ENCODE assay signal across 1 cellular context in the genomic region with DNA sequence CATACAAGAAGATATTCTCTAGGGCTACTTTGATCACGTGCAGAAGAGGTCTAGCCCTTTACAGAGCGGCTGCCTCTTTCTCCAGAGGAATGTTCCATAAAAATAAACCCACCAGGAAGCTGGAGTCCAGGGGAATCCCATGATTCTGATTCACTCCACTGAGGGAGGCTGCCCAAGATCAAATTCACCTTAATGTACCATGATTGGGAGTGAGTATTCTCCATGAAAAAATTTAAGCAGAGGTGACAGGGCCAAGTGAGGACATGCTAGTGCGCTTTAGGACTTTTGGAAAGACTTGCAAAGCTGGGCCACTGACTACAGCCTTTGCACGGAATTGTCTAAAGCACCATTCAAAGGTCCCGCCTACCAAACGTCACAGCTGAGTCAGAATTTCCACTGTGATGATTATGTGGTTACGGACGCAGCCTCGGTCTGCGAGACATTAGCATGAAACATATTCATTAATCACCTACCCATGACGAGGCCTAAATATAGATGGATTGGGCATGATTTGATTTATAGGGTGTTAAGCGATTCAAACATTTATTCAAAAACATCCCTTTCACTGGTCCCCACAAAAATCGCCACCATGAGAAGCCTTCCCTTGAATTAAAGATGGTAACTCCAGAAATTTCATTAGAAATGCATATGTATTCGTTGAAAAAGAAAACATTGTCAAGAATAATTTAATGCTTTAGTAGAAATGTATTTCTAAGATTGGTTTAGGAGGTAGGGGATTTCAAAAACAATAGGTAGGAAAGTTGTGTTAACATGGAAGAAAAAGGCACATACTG.
TF ChIP-seq lines count a peak whose summit lies in the region.

No MANE protein-coding gene starts in this region.

TF ChIP-seq in WTC11, 78 proteins besides CTCF, POLR2A, EP300 and RAD21 (continued from another document):
- TF ChIP-seq, protein P1, sequence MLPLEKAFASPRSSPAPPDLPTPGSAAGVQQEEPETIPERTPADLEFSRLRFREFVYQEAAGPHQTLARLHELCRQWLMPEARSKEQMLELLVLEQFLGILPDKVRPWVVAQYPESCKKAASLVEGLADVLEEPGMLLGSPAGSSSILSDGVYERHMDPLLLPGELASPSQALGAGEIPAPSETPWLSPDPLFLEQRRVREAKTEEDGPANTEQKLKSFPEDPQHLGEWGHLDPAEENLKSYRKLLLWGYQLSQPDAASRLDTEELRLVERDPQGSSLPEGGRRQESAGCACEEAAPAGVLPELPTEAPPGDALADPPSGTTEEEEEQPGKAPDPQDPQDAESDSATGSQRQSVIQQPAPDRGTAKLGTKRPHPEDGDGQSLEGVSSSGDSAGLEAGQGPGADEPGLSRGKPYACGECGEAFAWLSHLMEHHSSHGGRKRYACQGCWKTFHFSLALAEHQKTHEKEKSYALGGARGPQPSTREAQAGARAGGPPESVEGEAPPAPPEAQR (CRISPR knock-in tag; IDR thresholded peaks at IDR 0.05): no peak
- TF ChIP-seq, protein P2, sequence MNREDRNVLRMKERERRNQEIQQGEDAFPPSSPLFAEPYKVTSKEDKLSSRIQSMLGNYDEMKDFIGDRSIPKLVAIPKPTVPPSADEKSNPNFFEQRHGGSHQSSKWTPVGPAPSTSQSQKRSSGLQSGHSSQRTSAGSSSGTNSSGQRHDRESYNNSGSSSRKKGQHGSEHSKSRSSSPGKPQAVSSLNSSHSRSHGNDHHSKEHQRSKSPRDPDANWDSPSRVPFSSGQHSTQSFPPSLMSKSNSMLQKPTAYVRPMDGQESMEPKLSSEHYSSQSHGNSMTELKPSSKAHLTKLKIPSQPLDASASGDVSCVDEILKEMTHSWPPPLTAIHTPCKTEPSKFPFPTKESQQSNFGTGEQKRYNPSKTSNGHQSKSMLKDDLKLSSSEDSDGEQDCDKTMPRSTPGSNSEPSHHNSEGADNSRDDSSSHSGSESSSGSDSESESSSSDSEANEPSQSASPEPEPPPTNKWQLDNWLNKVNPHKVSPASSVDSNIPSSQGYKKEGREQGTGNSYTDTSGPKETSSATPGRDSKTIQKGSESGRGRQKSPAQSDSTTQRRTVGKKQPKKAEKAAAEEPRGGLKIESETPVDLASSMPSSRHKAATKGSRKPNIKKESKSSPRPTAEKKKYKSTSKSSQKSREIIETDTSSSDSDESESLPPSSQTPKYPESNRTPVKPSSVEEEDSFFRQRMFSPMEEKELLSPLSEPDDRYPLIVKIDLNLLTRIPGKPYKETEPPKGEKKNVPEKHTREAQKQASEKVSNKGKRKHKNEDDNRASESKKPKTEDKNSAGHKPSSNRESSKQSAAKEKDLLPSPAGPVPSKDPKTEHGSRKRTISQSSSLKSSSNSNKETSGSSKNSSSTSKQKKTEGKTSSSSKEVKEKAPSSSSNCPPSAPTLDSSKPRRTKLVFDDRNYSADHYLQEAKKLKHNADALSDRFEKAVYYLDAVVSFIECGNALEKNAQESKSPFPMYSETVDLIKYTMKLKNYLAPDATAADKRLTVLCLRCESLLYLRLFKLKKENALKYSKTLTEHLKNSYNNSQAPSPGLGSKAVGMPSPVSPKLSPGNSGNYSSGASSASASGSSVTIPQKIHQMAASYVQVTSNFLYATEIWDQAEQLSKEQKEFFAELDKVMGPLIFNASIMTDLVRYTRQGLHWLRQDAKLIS (CRISPR knock-in tag; IDR thresholded peaks at IDR 0.05; ENCODE audit: borderline replicate concordance): no peak
